ENCODE assay signal across 1 cellular context in the genomic region with DNA sequence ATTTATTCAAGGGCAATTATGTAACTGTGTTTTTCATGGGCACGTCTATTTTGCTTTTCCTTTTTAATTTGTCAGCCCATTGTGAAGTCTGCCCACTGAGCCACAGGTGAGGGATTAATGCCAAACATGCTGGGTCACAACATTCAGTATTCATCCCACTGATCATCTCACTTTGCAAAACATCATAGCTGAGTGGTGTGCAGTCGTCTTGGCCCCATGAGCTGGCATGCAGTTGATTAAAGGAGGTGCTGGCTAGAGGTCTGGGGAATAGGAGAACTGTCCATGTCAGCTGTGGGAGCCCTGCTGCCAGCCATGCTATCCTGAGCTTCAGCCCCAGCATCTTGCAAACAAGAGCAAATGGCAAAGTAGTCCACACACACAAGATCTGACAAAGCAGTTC.
TF ChIP-seq lines count a peak whose summit lies in the region.

No MANE protein-coding gene starts in this region.

TF ChIP-seq in IMR-90, 13 proteins besides CTCF, POLR2A, EP300 and RAD21:
- TF ChIP-seq, protein P1, sequence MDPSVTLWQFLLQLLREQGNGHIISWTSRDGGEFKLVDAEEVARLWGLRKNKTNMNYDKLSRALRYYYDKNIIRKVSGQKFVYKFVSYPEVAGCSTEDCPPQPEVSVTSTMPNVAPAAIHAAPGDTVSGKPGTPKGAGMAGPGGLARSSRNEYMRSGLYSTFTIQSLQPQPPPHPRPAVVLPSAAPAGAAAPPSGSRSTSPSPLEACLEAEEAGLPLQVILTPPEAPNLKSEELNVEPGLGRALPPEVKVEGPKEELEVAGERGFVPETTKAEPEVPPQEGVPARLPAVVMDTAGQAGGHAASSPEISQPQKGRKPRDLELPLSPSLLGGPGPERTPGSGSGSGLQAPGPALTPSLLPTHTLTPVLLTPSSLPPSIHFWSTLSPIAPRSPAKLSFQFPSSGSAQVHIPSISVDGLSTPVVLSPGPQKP (IDR thresholded peaks at IDR 0.05; ENCODE audit: borderline replicate concordance, low read depth, low read length): no peak
- TF ChIP-seq NFE2L2 (IDR thresholded peaks at IDR 0.05; ENCODE audit: low read depth, low read length): no peak
- TF ChIP-seq CHD1 (IDR thresholded peaks at IDR 0.05; ENCODE audit: low read depth, low read length): no peak
- no peak for TF ChIP-seq RFX5 (IDR thresholded peaks at IDR 0.05; ENCODE audit: low read depth, low read length)
- TF ChIP-seq RCOR1 (IDR thresholded peaks at IDR 0.05; ENCODE audit: insufficient replicate concordance, low read length): no peak
- TF ChIP-seq CEBPB (IDR thresholded peaks at IDR 0.05; ENCODE audit: low read depth, low read length): no peak
- TF ChIP-seq FOS (IDR thresholded peaks at IDR 0.05; ENCODE audit: low read depth, low read length): no peak
- TF ChIP-seq SMC3 (IDR thresholded peaks at IDR 0.05; ENCODE audit: low read depth, low read length): no peak
- TF ChIP-seq MXI1 (IDR thresholded peaks at IDR 0.05; ENCODE audit: borderline replicate concordance, low read depth, low read length): no peak
- TF ChIP-seq MAFK (IDR thresholded peaks at IDR 0.05; ENCODE audit: low read depth, low read length): no peak
- no peak for TF ChIP-seq BHLHE40 (IDR thresholded peaks at IDR 0.05; ENCODE audit: low read depth, low read length)
- no peak for TF ChIP-seq MAZ (IDR thresholded peaks at IDR 0.05; ENCODE audit: borderline replicate concordance, low read depth, low read length)
- TF ChIP-seq USF2 (IDR thresholded peaks at IDR 0.05; ENCODE audit: low read depth, low read length): no peak
